ENCODE assay signal across 21 cellular contexts in the genomic region with DNA sequence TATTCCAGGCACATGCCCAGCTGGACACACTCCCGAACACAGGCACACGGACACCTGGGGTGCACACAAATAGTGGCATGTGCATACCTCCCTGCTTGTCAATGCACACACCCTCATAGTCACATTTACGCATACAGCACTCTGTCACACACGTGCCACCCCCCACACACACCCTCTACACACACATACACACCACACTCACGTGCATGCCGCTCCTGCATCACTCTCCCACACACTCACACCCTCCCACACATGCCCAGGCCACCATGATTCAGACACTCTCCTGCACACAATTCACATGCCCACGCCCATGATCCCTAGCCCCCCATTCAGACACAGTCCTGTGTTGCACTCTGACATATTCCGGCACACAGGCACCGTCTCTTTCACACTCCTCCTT. TPM values are rescaled to one million over a fixed set of nuclear protein-coding genes. Genes with fewer than 3 reads are reported as not detected.
A peak's percentile ranks its signal among the peaks of the same experiment; 100 is the strongest.
DNase-seq lines count a peak whose midpoint lies in the region; ATAC-seq and TF ChIP-seq lines count a peak whose summit lies in the region.
"Had no signal": no experiment of that assay in that cellular context is flagged by ENCODE, and none has a peak within 500 bp of the region (broad histone marks: within the 10 kb centered on the region; RNA-seq: fewer than 3 reads in every experiment).

No MANE protein-coding gene starts in this region.

- no peak overlapping the region for H3K4me3 ChIP-seq in neutrophil (ENCODE audit: low read depth in 1 of 2, low read length in 1 of 2)
- H3K4me3 ChIP-seq: PC-9 had no signal

- intact Hi-C loops in activated T-helper 1 cell treated with anti-CD3 and anti-CD28 coated beads, Interleukin-12 subunit alpha, Interleukin-12 subunit beta, Interleukin-2, Interleukin-4 antibody, amounts not matched to agents 30 ng/mL and 10 ng/mL and 1 ng/mL, durations not matched to agents 14 hours and 24 hours and 36 hours (cut with micrococcal nuclease): no loop called here

- no peaks in the 10 kb centered on the region for H3K27me3 ChIP-seq in neutrophil

- H3K4me3 Mint-ChIP-seq in stimulated activated naive CD8-positive, alpha-beta T cell treated with anti-CD3 and anti-CD28 coated beads, Interleukin-15, amount 100 ng/mL, for 72 hours: no peak overlapping the region
- no peak overlapping the region for H3K4me3 Mint-ChIP-seq in activated T-helper 1 cell treated with anti-CD3 and anti-CD28 coated beads, Interleukin-12 subunit alpha, Interleukin-12 subunit beta, Interleukin-2, Interleukin-4 antibody, amounts not matched to agents 30 ng/mL and 10 ng/mL and 1 ng/mL, durations not matched to agents 14 hours and 24 hours and 36 hours
- H3K4me3 Mint-ChIP-seq: B cell, CD14-positive monocyte had no signal

- peaks cover 38 to 39% of the 10 kb centered on the region in 2 experiments for H3K4me1 ChIP-seq in neutrophil (ENCODE audit: control insufficient read depth in 1 of 2, insufficient read depth in 1 of 2, low read depth in 1 of 2, low read length in 1 of 2)

- no peak for TF ChIP-seq CTCF in neutrophil (IDR thresholded peaks at IDR 0.05)

- H3K27ac ChIP-seq in cingulate gyrus (ENCODE audit: low read depth, low read length) (peak overlapping the region; percentile 92), neutrophil (peak overlapping the region; percentile 47)
- H3K27ac ChIP-seq: PC-9 had no signal

- H3K27me3 Mint-ChIP-seq in stimulated activated naive CD8-positive, alpha-beta T cell treated with anti-CD3 and anti-CD28 coated beads, Interleukin-15, amount 100 ng/mL, for 72 hours: peaks cover 8% of the 10 kb centered on the region
- H3K27me3 Mint-ChIP-seq in activated T-helper 1 cell treated with anti-CD3 and anti-CD28 coated beads, Interleukin-12 subunit alpha, Interleukin-12 subunit beta, Interleukin-2, Interleukin-4 antibody, amounts not matched to agents 30 ng/mL and 10 ng/mL and 1 ng/mL, durations not matched to agents 14 hours and 24 hours and 36 hours (ENCODE audit: insufficient read depth): peaks cover 2% of the 10 kb centered on the region
- H3K27me3 Mint-ChIP-seq: B cell had no signal

- H3K27ac Mint-ChIP-seq in stimulated activated naive CD8-positive, alpha-beta T cell treated with anti-CD3 and anti-CD28 coated beads, Interleukin-15, amount 100 ng/mL, for 72 hours: peak overlapping the region in 1 of 2 donors; percentile 11
- no peak overlapping the region for H3K27ac Mint-ChIP-seq in activated T-helper 1 cell treated with anti-CD3 and anti-CD28 coated beads, Interleukin-12 subunit alpha, Interleukin-12 subunit beta, Interleukin-2, Interleukin-4 antibody, amounts not matched to agents 30 ng/mL and 10 ng/mL and 1 ng/mL, durations not matched to agents 14 hours and 24 hours and 36 hours
- H3K27ac Mint-ChIP-seq: B cell had no signal

- no peak for DNase-seq in stimulated activated naive CD8-positive, alpha-beta T cell treated with anti-CD3 and anti-CD28 coated beads, Interleukin-15, Interleukin-2, amounts not matched to agents 100 U/mL and 50 U/mL, for 24 hours
- DNase-seq in stimulated activated naive CD8-positive, alpha-beta T cell treated with anti-CD3 and anti-CD28 coated beads, Interleukin-15, amount 100 ng/mL, for 72 hours: no peak
- no peak for DNase-seq in activated T-helper 1 cell treated with anti-CD3 and anti-CD28 coated beads, Interleukin-12 subunit alpha, Interleukin-12 subunit beta, Interleukin-2, Interleukin-4 antibody, amounts not matched to agents 30 ng/mL and 10 ng/mL and 1 ng/mL, durations not matched to agents 14 hours and 24 hours and 36 hours (ENCODE audit: low spot score)
- DNase-seq in 8988T (no peak), NCI-H69 (lab: John Stamatoyannopoulos, UW) (no peak)
- DNase-seq: DMS53, GDM1, GOT3, Karpas-422, NCI-H1417 treated with DMSO at 0.1 percent for 48 hours, NCI-H187, NCI-H510A, NCI-H748 treated with DMSO at 0.1 percent for 48 hours, PC-9, RPMI8226 had no signal

- no peaks in the 10 kb centered on the region for H3K9me3 ChIP-seq in neutrophil

- peak; percentile 7 for ATAC-seq in stimulated activated naive CD8-positive, alpha-beta T cell treated with anti-CD3 and anti-CD28 coated beads, Interleukin-15, Interleukin-2, amounts not matched to agents 100 U/mL and 50 U/mL, for 24 hours
- ATAC-seq in stimulated activated naive CD8-positive, alpha-beta T cell treated with anti-CD3 and anti-CD28 coated beads, Interleukin-15, amount 100 ng/mL, for 72 hours: no peak
- ATAC-seq in GM21447 (IDR thresholded peaks at IDR 0.05; ENCODE audit: unreplicated experiment): no peak
- ATAC-seq: HCT116 had no signal

- no peaks in the 10 kb centered on the region for H3K9me3 Mint-ChIP-seq in stimulated activated naive CD8-positive, alpha-beta T cell treated with anti-CD3 and anti-CD28 coated beads, Interleukin-15, amount 100 ng/mL, for 72 hours
- no peaks in the 10 kb centered on the region for H3K9me3 Mint-ChIP-seq in activated T-helper 1 cell treated with anti-CD3 and anti-CD28 coated beads, Interleukin-12 subunit alpha, Interleukin-12 subunit beta, Interleukin-2, Interleukin-4 antibody, amounts not matched to agents 30 ng/mL and 10 ng/mL and 1 ng/mL, durations not matched to agents 14 hours and 24 hours and 36 hours
- H3K9me3 Mint-ChIP-seq: CD14-positive monocyte had no signal

- H3K4me1 Mint-ChIP-seq in stimulated activated naive CD8-positive, alpha-beta T cell treated with anti-CD3 and anti-CD28 coated beads, Interleukin-15, amount 100 ng/mL, for 72 hours: peaks cover 9% of the 10 kb centered on the region
- no peaks in the 10 kb centered on the region for H3K4me1 Mint-ChIP-seq in activated T-helper 1 cell treated with anti-CD3 and anti-CD28 coated beads, Interleukin-12 subunit alpha, Interleukin-12 subunit beta, Interleukin-2, Interleukin-4 antibody, amounts not matched to agents 30 ng/mL and 10 ng/mL and 1 ng/mL, durations not matched to agents 14 hours and 24 hours and 36 hours (ENCODE audit: low read depth)

- H3K36me3 Mint-ChIP-seq in activated T-helper 1 cell treated with anti-CD3 and anti-CD28 coated beads, Interleukin-12 subunit alpha, Interleukin-12 subunit beta, Interleukin-2, Interleukin-4 antibody, amounts not matched to agents 30 ng/mL and 10 ng/mL and 1 ng/mL, durations not matched to agents 14 hours and 24 hours and 36 hours (ENCODE audit: low read depth): no peaks in the 10 kb centered on the region

- H3K36me3 ChIP-seq in neutrophil: peaks cover 95% of the 10 kb centered on the region

RNA-seq across cellular contexts. Expression of a gene that starts 13.0 kb away (rescaled TPM):
- total RNA-seq in activated T-helper 1 cell treated with anti-CD3 and anti-CD28 coated beads, Interleukin-12 subunit alpha, Interleukin-12 subunit beta, Interleukin-2, Interleukin-4 antibody, amounts not matched to agents 30 ng/mL and 10 ng/mL and 1 ng/mL, durations not matched to agents 14 hours and 24 hours and 36 hours: not detected in 2 replicates
